ENCODE assay signal across 1 cellular context in the genomic region with DNA sequence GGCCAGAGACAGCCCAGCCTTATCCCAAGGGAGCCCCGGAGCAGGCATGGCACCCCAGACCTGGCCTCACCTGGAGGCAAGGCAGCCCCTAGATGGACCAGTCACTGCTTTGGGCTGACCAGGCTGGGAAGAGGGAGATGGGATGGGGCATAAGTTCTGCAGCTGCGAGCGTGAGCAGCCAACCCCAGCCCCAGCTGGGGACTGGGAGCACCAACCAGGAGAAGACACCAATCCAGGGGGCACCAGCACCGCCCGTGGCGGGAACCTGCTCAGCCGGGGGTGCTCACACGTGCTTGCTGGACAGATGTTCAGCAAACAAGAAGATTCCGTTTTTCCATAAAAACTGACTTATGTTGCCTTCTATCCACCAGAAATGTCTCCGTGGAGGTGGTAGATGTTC.
TF ChIP-seq lines count a peak whose summit lies in the region.

No MANE protein-coding gene starts in this region.

TF ChIP-seq in H1, 55 proteins besides CTCF, POLR2A, EP300 and RAD21:
- TF ChIP-seq SP2 (IDR thresholded peaks at IDR 0.05; ENCODE audit: low read length): no peak
- no peak for TF ChIP-seq SUZ12 (IDR thresholded peaks at IDR 0.05; ENCODE audit: low read length)
- TF ChIP-seq, protein P1, sequence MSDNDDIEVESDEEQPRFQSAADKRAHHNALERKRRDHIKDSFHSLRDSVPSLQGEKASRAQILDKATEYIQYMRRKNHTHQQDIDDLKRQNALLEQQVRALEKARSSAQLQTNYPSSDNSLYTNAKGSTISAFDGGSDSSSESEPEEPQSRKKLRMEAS (IDR thresholded peaks at IDR 0.05): no peak
- TF ChIP-seq, protein P2, sequence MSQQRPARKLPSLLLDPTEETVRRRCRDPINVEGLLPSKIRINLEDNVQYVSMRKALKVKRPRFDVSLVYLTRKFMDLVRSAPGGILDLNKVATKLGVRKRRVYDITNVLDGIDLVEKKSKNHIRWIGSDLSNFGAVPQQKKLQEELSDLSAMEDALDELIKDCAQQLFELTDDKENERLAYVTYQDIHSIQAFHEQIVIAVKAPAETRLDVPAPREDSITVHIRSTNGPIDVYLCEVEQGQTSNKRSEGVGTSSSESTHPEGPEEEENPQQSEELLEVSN (IDR thresholded peaks at IDR 0.05): no peak
